Comparison of ENCODE assay signal across 18 cellular contexts in genomic region chr4:36785965-36786364, GRCh38.
DNase-seq lines count a peak whose midpoint lies in the region; ATAC-seq, FAIRE-seq and TF ChIP-seq lines count a peak whose summit lies in the region.
"Had no signal": no experiment of that assay in that cellular context is flagged by ENCODE, and none has a peak within 500 bp of the region (broad histone marks: within the 10 kb centered on the region; RNA-seq: fewer than 3 reads in every experiment).

No MANE protein-coding gene starts in this region.

- DNase-seq in HepG2 (ENCODE audit: low spot score) = no peak
- DNase-seq in right lobe of liver = no peak
- DNase-seq in NCI-H460 (ENCODE audit: extremely low read depth, low read depth) = peak; percentile 70
- peak; percentile 68 to 79 for DNase-seq in SHP77 (lab: John Stamatoyannopoulos, UW)
- no peak for DNase-seq in A172 (ENCODE audit: low spot score)
- no peak for DNase-seq in DMS53 treated with DMSO at 0.1 percent for 48 hours (lab: John Stamatoyannopoulos, UW; ENCODE audit: unreplicated experiment)
- DNase-seq: CD8-positive, alpha-beta T cell; H7; HFFc6; NCI-H1694 treated with DMSO at 0.1 percent for 48 hours; NCI-H2171; SIG-M5; T-helper 1 cell; T1000 had no signal

- WGBS in HepG2 (ENCODE audit: low lambda C conversion rate) = 10% methylated on average over 3 of the region's 3 CpGs
- WGBS in right lobe of liver (ENCODE audit: insufficient coverage, low coverage, low lambda C conversion rate, missing lambda C conversion rate) = 51% methylated on average over 3 of the region's 3 CpGs

- H3K4me3 ChIP-seq in HepG2 (replicated peaks in 1 of 3; ENCODE audit: insufficient read depth in 1 of 3, low read depth in 2 of 3, low read length in 3 of 3) (no peak overlapping the region), right lobe of liver (no peak overlapping the region)
- H3K4me3 ChIP-seq: BLaER1 had no signal

- no peak overlapping the region for H3K27ac ChIP-seq in HepG2 (ENCODE audit: extremely low read length, insufficient read depth, low read length)
- H3K27ac ChIP-seq in right lobe of liver = no peak overlapping the region
- H3K27ac ChIP-seq: BLaER1 had no signal

- H2AFZ ChIP-seq in HepG2 (ENCODE audit: low read length) = no peak overlapping the region

- ATAC-seq in HepG2 = no peak
- no peak for ATAC-seq in right lobe of liver
- ATAC-seq in HG03039 (IDR thresholded peaks at IDR 0.05; ENCODE audit: unreplicated experiment) = no peak
- ATAC-seq: CD8-positive, alpha-beta T cell had no signal

- in situ Hi-C loops in HepG2 (cut with HindIII; ENCODE audit: extremely low pct_ligation_motif_present, low pct_unique_long_range_greater_than_20kb) = no loop called here

- no peaks in the 10 kb centered on the region for H3K79me2 ChIP-seq in HepG2 (ENCODE audit: insufficient read depth, low read length)

- TF ChIP-seq POLR2A in HepG2 (IDR thresholded peaks at IDR 0.05; ENCODE audit: insufficient read depth in 1 of 2, low read depth in 2 of 2, low read length in 2 of 2) (no peak), right lobe of liver (IDR thresholded peaks at IDR 0.05) (no peak)

- H3K9me3 ChIP-seq in HepG2 (ENCODE audit: low read length) (no peaks in the 10 kb centered on the region), right lobe of liver (no peaks in the 10 kb centered on the region)
- H3K9me3 ChIP-seq: BLaER1 had no signal

- intact Hi-C loops in HepG2 (cut with micrococcal nuclease; ENCODE audit: unreplicated experiment) (no loop called here), right lobe of liver (cut with DNase I) (no loop called here)

- H4K20me1 ChIP-seq in HepG2 (ENCODE audit: insufficient read depth, low read length) = no peaks in the 10 kb centered on the region
- H4K20me1 ChIP-seq: BLaER1 had no signal

- H3K9ac ChIP-seq in HepG2 (ENCODE audit: insufficient read depth, low read depth, low read length) = no peak overlapping the region
- H3K9ac ChIP-seq: BLaER1 had no signal

- H3K36me3 ChIP-seq in HepG2 (replicated peaks in 1 of 2; ENCODE audit: control insufficient read depth in 1 of 2, insufficient read depth in 2 of 2, low read length in 2 of 2) (no peaks in the 10 kb centered on the region), right lobe of liver (no peaks in the 10 kb centered on the region)
- H3K36me3 ChIP-seq: BLaER1 had no signal

- no peak for TF ChIP-seq RAD21 in HepG2 (CRISPR knock-in tag; IDR thresholded peaks at IDR 0.05)

- no peak overlapping the region for H3K4me2 ChIP-seq in HepG2 (ENCODE audit: low read depth, low read length)
- H3K4me2 ChIP-seq: BLaER1 had no signal

- TF ChIP-seq CTCF in HepG2 (CRISPR knock-in tag; IDR thresholded peaks at IDR 0.05) = no peak
- no peak for TF ChIP-seq CTCF in right lobe of liver (IDR thresholded peaks at IDR 0.05)

- BruUV-seq in HepG2 (replicated peaks; lab: Mats Ljungman, UMichigan) = no TSS peak

- H3K4me1 ChIP-seq in HepG2 (ENCODE audit: insufficient read depth, low read length) (no peaks in the 10 kb centered on the region), right lobe of liver (no peaks in the 10 kb centered on the region)
- H3K4me1 ChIP-seq: BLaER1 had no signal

- TF ChIP-seq EP300 in HepG2 (IDR thresholded peaks at IDR 0.05; ENCODE audit: low read depth in 2 of 2, low read length in 2 of 2) (no peak), HepG2 (CRISPR knock-in tag; IDR thresholded peaks at IDR 0.05; ENCODE audit: borderline replicate concordance) (no peak)

- no peaks in the 10 kb centered on the region for H3K27me3 ChIP-seq in HepG2 (ENCODE audit: control insufficient read depth in 1 of 2, insufficient read depth in 2 of 2, low read length in 2 of 2)
- no peaks in the 10 kb centered on the region for H3K27me3 ChIP-seq in right lobe of liver
- H3K27me3 ChIP-seq: BLaER1 had no signal

- CTCF ChIA-PET in HepG2 (lab: Yijun Ruan, JAX; ENCODE audit: low intra/inter-chr PET ratio, low total read pairs) = no interaction called here

- POLR2A ChIA-PET in HepG2 (lab: Yijun Ruan, JAX) = no interaction called here

- no peak for FAIRE-seq in HepG2 (lab: Jason Lieb, UNC)
- FAIRE-seq: D721Med, G401.6 had no signal

TF ChIP-seq in HepG2, 621 proteins besides CTCF, POLR2A, EP300 and RAD21:
- TF ChIP-seq CEBPB (IDR thresholded peaks at IDR 0.05; ENCODE audit: borderline replicate concordance, low read depth, low read length) (0 out of 2 replicates have a peak, but pooled peaks have one; percentile 12), DPF2 (CRISPR knock-in tag; IDR thresholded peaks at IDR 0.05; ENCODE audit: borderline replicate concordance, low read depth) (no peak)

Comparison
In these comparisons a context has a peak if more than half of its experiments do, and no peak if none do; other contexts are left out.
1. DNase-seq: peak in NCI-H460 (single experiment) and SHP77 (2 of 2); none in HepG2 (single experiment), right lobe of liver (0 of 3), A172 (single experiment) and DMS53 treated with DMSO at 0.1 percent for 48 hours (single experiment).